ENCODE assay signal across 9 cellular contexts in genomic region chr14:100376751-100377171, GRCh38. TPM values are rescaled to one million over a fixed set of nuclear protein-coding genes. Genes with fewer than 3 reads are reported as not detected.
DNase-seq lines count a peak whose midpoint lies in the region; ATAC-seq and TF ChIP-seq lines count a peak whose summit lies in the region.
"Had no signal": no experiment of that assay in that cellular context is flagged by ENCODE, and none has a peak within 500 bp of the region (broad histone marks: within the 10 kb centered on the region; RNA-seq: fewer than 3 reads in every experiment).

No MANE protein-coding gene starts in this region.

- no peaks in the 10 kb centered on the region for H3K9me3 Mint-ChIP-seq in memory B cell

- H3K27me3 ChIP-seq in body of pancreas: no peaks in the 10 kb centered on the region

- no peak for TF ChIP-seq POLR2A in body of pancreas (IDR thresholded peaks at IDR 0.05)

- H3K4me3 Mint-ChIP-seq in memory B cell: peak overlapping the region; percentile 91

- intact Hi-C loops in body of pancreas (cut with DNase I): loop anchor here (10.0 kb wide), 1 partner anchor 62 kb away; no protein-coding TSS in a partner anchor

- no peak for ATAC-seq in body of pancreas
- no peak for ATAC-seq in memory B cell (ENCODE audit: low read depth)
- ATAC-seq in GM18861 (IDR thresholded peaks at IDR 0.05; ENCODE audit: unreplicated experiment): no peak
- ATAC-seq in HG03432 (IDR thresholded peaks at IDR 0.05; ENCODE audit: unreplicated experiment): no peak

- H3K27ac Mint-ChIP-seq in memory B cell: peak overlapping the region; percentile 92

- H3K4me1 Mint-ChIP-seq in memory B cell: peaks cover 37% of the 10 kb centered on the region

- peaks cover 29% of the 10 kb centered on the region for H3K4me1 ChIP-seq in body of pancreas

- peak overlapping the region; percentile 65 to 92 (median 78) for H3K27ac ChIP-seq in body of pancreas

- H3K36me3 Mint-ChIP-seq in memory B cell: peaks cover 5% of the 10 kb centered on the region

- H3K9me3 ChIP-seq in body of pancreas: no peaks in the 10 kb centered on the region

- peak overlapping the region in 1 of 2 donors; percentile 91 for H3K4me3 ChIP-seq in body of pancreas

- no peaks in the 10 kb centered on the region for H3K27me3 Mint-ChIP-seq in memory B cell

- peak; percentile 27 for DNase-seq in COLO668 (lab: John Stamatoyannopoulos, UW; ENCODE audit: unreplicated experiment)
- peak; percentile 27 to 39 for DNase-seq in Kasumi-1 (lab: John Stamatoyannopoulos, UW)
- no peak for DNase-seq in body of pancreas
- DNase-seq in memory B cell (ENCODE audit: low spot score in 2 of 2): peak in 1 of 2 donors; percentile 18
- DNase-seq in KG1 (lab: John Stamatoyannopoulos, UW): no peak
- DNase-seq in amniotic stem cell (lab: John Stamatoyannopoulos, UW): no peak

- no peak for TF ChIP-seq CTCF in body of pancreas (IDR thresholded peaks at IDR 0.05)

- H3K36me3 ChIP-seq in body of pancreas (replicated peaks in 1 of 2; ENCODE audit: insufficient read depth in 1 of 2, low read depth in 2 of 2): peaks cover 0 to 3% of the 10 kb centered on the region in 2 donors

- WGBS in body of pancreas, 2 donors: 13 to 18% methylated on average over 7 of the region's 7 CpGs

RNA-seq across cellular contexts. Expression of gene WDR25, which starts 0.5 kb away (rescaled TPM):
- total RNA-seq in body of pancreas: 1 to 10 TPM; 7.9 to 8.0 TPM

RNA-seq across cellular contexts. Expression of gene SLC25A47, which starts 53.6 kb away (rescaled TPM):
- not detected for total RNA-seq in body of pancreas
- total RNA-seq: T-helper 1 cell treated with Interleukin-12 subunit alpha and Interleukin-12 subunit beta and Interleukin-4 antibody, amounts not matched to agents 30 ng/mL and 1 ng/mL, for 36 hours had no signal

Comparison
In these comparisons a context has a peak if more than half of its experiments do, and no peak if none do; other contexts are left out.
1. DNase-seq: peak in COLO668 (single experiment) and Kasumi-1 (2 of 2); none in body of pancreas (0 of 4), KG1 (single experiment) and amniotic stem cell (single experiment).